In genomic region chr3:59750391-59750790, GRCh38 we compare ENCODE assay signal across 24 cellular contexts.
"Had no signal": no experiment of that assay in that cellular context is flagged by ENCODE, and none has a peak within 500 bp of the region (broad histone marks: within the 10 kb centered on the region; RNA-seq: fewer than 3 reads in every experiment).

No MANE protein-coding gene starts in this region.

- H3K27me3 Mint-ChIP-seq: activated CD4-positive, alpha-beta memory T cell treated with anti-CD3 and anti-CD28 coated beads for 36 hours; activated CD4-positive, alpha-beta T cell treated with anti-CD3 and anti-CD28 coated beads, Interleukin-2, amount 10 ng/mL, durations not matched to agents 7 days and 5 days had no signal

- ATAC-seq: activated T-cell treated with anti-CD3 and anti-CD28 coated beads, Interleukin-2, amount 50 U/mL, for 4 hours had no signal

- H3K4me2 ChIP-seq: SK-N-SH had no signal

- H3K4me3 ChIP-seq: Peyer's patch had no signal

- H3K4me3 Mint-ChIP-seq: activated CD4-positive, alpha-beta memory T cell treated with anti-CD3 and anti-CD28 coated beads for 36 hours; activated CD4-positive, alpha-beta T cell treated with anti-CD3 and anti-CD28 coated beads, Interleukin-2, amount 10 ng/mL, durations not matched to agents 7 days and 5 days; activated T-cell treated with anti-CD3 and anti-CD28 coated beads, Interleukin-2, amount 50 U/mL, for 4 hours had no signal

- H3K27ac ChIP-seq: brain microvascular endothelial cell, VCaP had no signal

- H3K9me3 ChIP-seq: Peyer's patch, SK-N-SH had no signal

- H3K4me1 ChIP-seq: Peyer's patch had no signal

- H3K36me3 ChIP-seq: brain microvascular endothelial cell, Peyer's patch had no signal

- H3K27me3 ChIP-seq: brain microvascular endothelial cell, Peyer's patch had no signal

- DNase-seq: activated CD4-positive, alpha-beta memory T cell treated with anti-CD3 and anti-CD28 coated beads for 36 hours; activated CD4-positive, alpha-beta T cell treated with anti-CD3 and anti-CD28 coated beads, Interleukin-2, amount 10 ng/mL, durations not matched to agents 7 days and 5 days; activated CD4-positive, CD25-positive, alpha-beta regulatory T cell; activated CD8-positive, alpha-beta memory T cell treated with anti-CD3 and anti-CD28 coated beads for 24 hours; activated gamma-delta T cell; activated naive CD4-positive, alpha-beta T cell treated with anti-CD3 and anti-CD28 coated beads, Interleukin-2, amount 50 U/mL, for 16 hours; activated T-cell treated with anti-CD3 and anti-CD28 coated beads, Interleukin-2, amount 50 U/mL, for 4 hours; brain microvascular endothelial cell; cerebellar nuclear complex; Kasumi-1; KBM-7; NCI-H1092 treated with DMSO at 0.1 percent for 48 hours; NCI-H1417 treated with DMSO at 0.1 percent for 48 hours; NCI-H1694; NCI-H2029 treated with DMSO at 0.1 percent for 48 hours; NCI-H345; NCI-H510A; NCI-H526 treated with DMSO at 0.1 percent for 48 hours; NCI-H82; Peyer's patch; SIG-M5; SK-N-SH; T-helper 1 cell had no signal

- H3K9me3 Mint-ChIP-seq: activated CD4-positive, alpha-beta memory T cell treated with anti-CD3 and anti-CD28 coated beads for 36 hours had no signal

- H3K9ac ChIP-seq: SK-N-SH had no signal

- H3K27ac Mint-ChIP-seq: activated CD4-positive, alpha-beta memory T cell treated with anti-CD3 and anti-CD28 coated beads for 36 hours; activated CD4-positive, alpha-beta T cell treated with anti-CD3 and anti-CD28 coated beads, Interleukin-2, amount 10 ng/mL, durations not matched to agents 7 days and 5 days had no signal
